ENCODE assay signal across 24 cellular contexts in genomic region chr16:12160249-12160648, GRCh38.
DNase-seq lines count a peak whose midpoint lies in the region; ATAC-seq and TF ChIP-seq lines count a peak whose summit lies in the region.
"Had no signal": no experiment of that assay in that cellular context is flagged by ENCODE, and none has a peak within 500 bp of the region (broad histone marks: within the 10 kb centered on the region; RNA-seq: fewer than 3 reads in every experiment).

No MANE protein-coding gene starts in this region.

- no peaks in the 10 kb centered on the region for H3K27me3 ChIP-seq in GM23248 (replicated peaks; ENCODE audit: insufficient read depth)
- H3K27me3 ChIP-seq in OCI-LY1 (ENCODE audit: insufficient read depth, low read length): no peaks in the 10 kb centered on the region
- no peaks in the 10 kb centered on the region for H3K27me3 ChIP-seq in endodermal cell (ENCODE audit: control insufficient read depth, insufficient read depth, low read length, poor library complexity, severe bottlenecking)
- no peaks in the 10 kb centered on the region for H3K27me3 ChIP-seq in skeletal muscle satellite cell (ENCODE audit: control insufficient read depth, insufficient read depth, low read length)
- H3K27me3 ChIP-seq: BLaER1 treated with 17β-estradiol and CSF1 and Interleukin-3, amounts not matched to agents 10 nM and 100 nM; colonic mucosa; tibial nerve had no signal

- peak; percentile 40 for DNase-seq in GM23248
- DNase-seq in endodermal cell: no peak
- no peak for DNase-seq in activated CD4-positive, alpha-beta T cell treated with anti-CD3 and anti-CD28 coated beads, Interleukin-2, amount 50 U/mL, for 4 hours
- no peak for DNase-seq in nucleus accumbens (lab: John Stamatoyannopoulos, UW)
- DNase-seq: activated CD4-positive, alpha-beta T cell treated with anti-CD3 and anti-CD28 coated beads for 1 hour; activated CD8-positive, alpha-beta T cell treated with anti-CD3 and anti-CD28 coated beads for 36 hours; activated naive CD4-positive, alpha-beta T cell treated with anti-CD3 and anti-CD28 coated beads, Interleukin-2, amount 50 U/mL, for 16 hours; amygdala; colonic mucosa; effector CD8-positive, alpha-beta T cell; midbrain; NCI-H1436 treated with DMSO at 0.1 percent for 48 hours; NCI-H226; NCI-H526 treated with DMSO at 0.1 percent for 48 hours; T-helper 17 cell had no signal

- no peak for TF ChIP-seq CTCF in OCI-LY1 (IDR thresholded peaks at IDR 0.05; ENCODE audit: low read length)
- TF ChIP-seq CTCF in endodermal cell (conservative IDR thresholded peaks at IDR 0.05): no peak

- WGBS in GM23248 (ENCODE audit: low coverage in 1 of 2, low lambda C conversion rate in 2 of 2, missing lambda C conversion rate in 2 of 2), 2 experiments: 46 to 49% methylated on average over 3 of the region's 3 CpGs
- 95 to 100% methylated on average over 1 to 3 of the region's 3 CpGs for WGBS in endodermal cell (ENCODE audit: insufficient coverage in 1 of 2, insufficient read length in 1 of 2), 2 experiments

- ATAC-seq in HG02870 (IDR thresholded peaks at IDR 0.05; ENCODE audit: unreplicated experiment): no peak
- ATAC-seq: activated CD8-positive, alpha-beta T cell treated with anti-CD3 and anti-CD28 coated beads for 36 hours; HepG2; naive thymus-derived CD8-positive, alpha-beta T cell; Right ventricle myocardium inferior; T-helper 17 cell had no signal

- peak overlapping the region; percentile 7; the same call in 1 of the 2 replicates for H3K4me3 ChIP-seq in GM23248
- no peak overlapping the region for H3K4me3 ChIP-seq in OCI-LY1 (ENCODE audit: low read depth, low read length, poor library complexity, severe bottlenecking)
- peak overlapping the region; percentile 48 for H3K4me3 ChIP-seq in endodermal cell (ENCODE audit: low read length)
- no peak overlapping the region for H3K4me3 ChIP-seq in skeletal muscle satellite cell (ENCODE audit: low read length)
- H3K4me3 ChIP-seq: BLaER1 treated with 17β-estradiol and CSF1 and Interleukin-3, amounts not matched to agents 10 nM and 100 nM; colonic mucosa; tibial nerve had no signal

- no peaks in the 10 kb centered on the region for H3K9me3 Mint-ChIP-seq in endodermal cell
- H3K9me3 Mint-ChIP-seq: activated CD8-positive, alpha-beta T cell treated with anti-CD3 and anti-CD28 coated beads for 36 hours; naive thymus-derived CD8-positive, alpha-beta T cell had no signal

- H3K9ac ChIP-seq in GM23248: no peak overlapping the region
- H3K9ac ChIP-seq in OCI-LY1 (ENCODE audit: low read length): no peak overlapping the region
- H3K9ac ChIP-seq in endodermal cell (ENCODE audit: extremely low read depth, low read length, poor library complexity, severe bottlenecking): no peak overlapping the region
- no peak overlapping the region for H3K9ac ChIP-seq in skeletal muscle satellite cell (ENCODE audit: low read depth, low read length)
- H3K9ac ChIP-seq: BLaER1 treated with 17β-estradiol and CSF1 and Interleukin-3, amounts not matched to agents 10 nM and 100 nM had no signal

- in situ Hi-C loops in GM23248 (cut with MboI): no loop called here

- H3K4me3 Mint-ChIP-seq in endodermal cell: no peak overlapping the region
- H3K4me3 Mint-ChIP-seq: activated CD8-positive, alpha-beta T cell treated with anti-CD3 and anti-CD28 coated beads for 36 hours; naive thymus-derived CD8-positive, alpha-beta T cell; T-helper 17 cell had no signal

- no peaks in the 10 kb centered on the region for H3K36me3 Mint-ChIP-seq in endodermal cell (ENCODE audit: low read depth)

- peaks cover 16% of the 10 kb centered on the region for H3K4me1 Mint-ChIP-seq in endodermal cell

- peak overlapping the region; percentile 53 for H3K4me2 ChIP-seq in GM23248 (ENCODE audit: unreplicated experiment)
- H3K4me2 ChIP-seq in OCI-LY1 (ENCODE audit: low read length): no peak overlapping the region
- H3K4me2 ChIP-seq in skeletal muscle satellite cell (ENCODE audit: low read length): peak overlapping the region; percentile 13

- H3K9me3 ChIP-seq in GM23248 (ENCODE audit: low read depth) (no peaks in the 10 kb centered on the region), OCI-LY1 (ENCODE audit: low read length) (no peaks in the 10 kb centered on the region), endodermal cell (ENCODE audit: control insufficient read depth, low read length) (peaks cover 4% of the 10 kb centered on the region), skeletal muscle satellite cell (replicated peaks; ENCODE audit: low read length) (no peaks in the 10 kb centered on the region)
- H3K9me3 ChIP-seq: colonic mucosa, tibial nerve had no signal

- H3K36me3 ChIP-seq in GM23248 (ENCODE audit: low read depth): no peaks in the 10 kb centered on the region
- H3K36me3 ChIP-seq in OCI-LY1 (ENCODE audit: insufficient read depth, low read length): peaks cover 75% of the 10 kb centered on the region
- no peaks in the 10 kb centered on the region for H3K36me3 ChIP-seq in endodermal cell (ENCODE audit: control insufficient read depth, insufficient read depth, low read length)
- H3K36me3 ChIP-seq in skeletal muscle satellite cell (ENCODE audit: insufficient read depth, low read length): no peaks in the 10 kb centered on the region
- H3K36me3 ChIP-seq: colonic mucosa had no signal

- H3K27ac ChIP-seq in GM23248 (peak overlapping the region; percentile 96), OCI-LY1 (ENCODE audit: low read depth, low read length, poor library complexity, severe bottlenecking) (peak overlapping the region; percentile 14), endodermal cell (ENCODE audit: low read depth, low read length) (no peak overlapping the region)
- H3K27ac ChIP-seq: BLaER1 treated with 17β-estradiol and CSF1 and Interleukin-3, amounts not matched to agents 10 nM and 100 nM; colonic mucosa; epithelial cell of prostate; tibial nerve had no signal

- H3K27me3 Mint-ChIP-seq in endodermal cell (ENCODE audit: insufficient read depth): no peaks in the 10 kb centered on the region
- H3K27me3 Mint-ChIP-seq: activated CD8-positive, alpha-beta T cell treated with anti-CD3 and anti-CD28 coated beads for 36 hours; naive thymus-derived CD8-positive, alpha-beta T cell; T-helper 17 cell had no signal

- peaks cover 33% of the 10 kb centered on the region for H3F3A ChIP-seq in GM23248 (ENCODE audit: insufficient read depth)
- H3F3A ChIP-seq in OCI-LY1 (ENCODE audit: insufficient read depth, low read length): no peaks in the 10 kb centered on the region

- no peaks in the 10 kb centered on the region for H4K20me1 ChIP-seq in GM23248 (ENCODE audit: insufficient read depth)
- no peaks in the 10 kb centered on the region for H4K20me1 ChIP-seq in OCI-LY1 (ENCODE audit: insufficient read depth, low read length)

- H3K4me1 ChIP-seq in GM23248 (ENCODE audit: insufficient read depth) (peaks cover 38% of the 10 kb centered on the region), OCI-LY1 (ENCODE audit: insufficient read depth, low read length, severe bottlenecking) (peaks cover 31% of the 10 kb centered on the region), endodermal cell (ENCODE audit: control insufficient read depth, insufficient read depth, low read length) (peaks cover 4% of the 10 kb centered on the region), skeletal muscle satellite cell (ENCODE audit: control insufficient read depth, insufficient read depth, low read length) (peaks cover 35% of the 10 kb centered on the region)
- H3K4me1 ChIP-seq: colonic mucosa had no signal

- no peaks in the 10 kb centered on the region for H3K79me2 ChIP-seq in GM23248 (ENCODE audit: insufficient read depth)
- H3K79me2 ChIP-seq in OCI-LY1 (ENCODE audit: insufficient read depth, low read length): 0 out of 2 replicates have a peak, but pooled peaks cover 6% of the 10 kb centered on the region

- H2AFZ ChIP-seq in GM23248 (no peak overlapping the region), OCI-LY1 (ENCODE audit: low read length) (no peak overlapping the region)

- no peak overlapping the region for H3K27ac Mint-ChIP-seq in endodermal cell
- H3K27ac Mint-ChIP-seq: activated CD8-positive, alpha-beta T cell treated with anti-CD3 and anti-CD28 coated beads for 36 hours; naive thymus-derived CD8-positive, alpha-beta T cell; T-helper 17 cell had no signal

- H3K9me2 ChIP-seq in GM23248 (ENCODE audit: insufficient read depth): no peaks in the 10 kb centered on the region
- H3K9me2 ChIP-seq in OCI-LY1 (ENCODE audit: low read depth, low read length): no peaks in the 10 kb centered on the region

Comparison
In these comparisons a context has a peak if more than half of its experiments do, and no peak if none do; other contexts are left out.
1. H3K4me3 ChIP-seq: peak in GM23248 (single experiment) and endodermal cell (single experiment); none in OCI-LY1 (single experiment) and skeletal muscle satellite cell (single experiment).